ENCODE assay signal across 8 cellular contexts in genomic region chr17:63675607-63676539, GRCh38. TPM values are rescaled to one million over a fixed set of nuclear protein-coding genes. Genes with fewer than 3 reads are reported as not detected.
A peak's percentile ranks its signal among the peaks of the same experiment; 100 is the strongest.
DNase-seq lines count a peak whose midpoint lies in the region; TF ChIP-seq lines count a peak whose summit lies in the region.

No MANE protein-coding gene starts in this region.

- H3K27ac Mint-ChIP-seq in MCF 10A (ENCODE audit: low read depth, unreplicated experiment), result no peak overlapping the region

- 41% methylated on average over 6 of the region's 6 CpGs for WGBS in suprapubic skin

- peaks cover 13% of the 10 kb centered on the region for H3K36me3 ChIP-seq in BE2C
- H3K36me3 ChIP-seq in kidney epithelial cell (ENCODE audit: control insufficient read depth, insufficient read depth, low read length), result no peaks in the 10 kb centered on the region
- H3K36me3 ChIP-seq in suprapubic skin, result peaks cover 20% of the 10 kb centered on the region

- POLR2A ChIA-PET in MCF 10A (lab: Yijun Ruan, JAX), result interaction anchor here (0.7 to 1.8 kb wide), 6 partner anchors 9 to 707 kb away, joined by 3 to 8 read pairs (median 4); partner anchors contain the start of gene MAP3K3

- peak overlapping the region; percentile 37 for H3K4me3 Mint-ChIP-seq in MCF 10A (ENCODE audit: unreplicated experiment)

- no peak for TF ChIP-seq EP300 in suprapubic skin (IDR thresholded peaks at IDR 0.05)

- no peak for TF ChIP-seq POLR2A in suprapubic skin (IDR thresholded peaks at IDR 0.05)

- H3K27me3 Mint-ChIP-seq in MCF 10A (ENCODE audit: insufficient read depth, unreplicated experiment), result no peaks in the 10 kb centered on the region

- peak overlapping the region; percentile 62 for H3K27ac ChIP-seq in suprapubic skin

- no TSS peak for BruUV-seq in MCF 10A (replicated peaks; lab: Mats Ljungman, UMichigan)

- H3K9me3 Mint-ChIP-seq in MCF 10A (ENCODE audit: unreplicated experiment), result no peaks in the 10 kb centered on the region

- H3K27me3 ChIP-seq in BE2C (no peaks in the 10 kb centered on the region), kidney epithelial cell (ENCODE audit: control insufficient read depth, insufficient read depth, low read length) (no peaks in the 10 kb centered on the region), suprapubic skin (no peaks in the 10 kb centered on the region)

- TF ChIP-seq CTCF in BE2C (IDR thresholded peaks at IDR 0.05; ENCODE audit: low read depth, low read length), result no peak
- no peak for TF ChIP-seq CTCF in MCF 10A (IDR thresholded peaks at IDR 0.05; ENCODE audit: unreplicated experiment)
- no peak for TF ChIP-seq CTCF in kidney epithelial cell (IDR thresholded peaks at IDR 0.05; ENCODE audit: insufficient read depth, low read length, poor library complexity, severe bottlenecking)
- no peak for TF ChIP-seq CTCF in suprapubic skin (IDR thresholded peaks at IDR 0.05)

- H3K4me1 ChIP-seq in BE2C (peaks cover 26% of the 10 kb centered on the region), suprapubic skin (peaks cover 34% of the 10 kb centered on the region)

- peak overlapping the region; percentile 39 for H3K4me3 ChIP-seq in BE2C (ENCODE audit: low read depth, low read length)
- H3K4me3 ChIP-seq in kidney epithelial cell (ENCODE audit: low read depth, low read length), result no peak overlapping the region
- peak overlapping the region; percentile 8 for H3K4me3 ChIP-seq in suprapubic skin

- peak; percentile 94 for DNase-seq in BE2C
- peak; percentile 97 for DNase-seq in M059J (ENCODE audit: low read depth)
- DNase-seq in MCF 10A (ENCODE audit: unreplicated experiment), result peak; percentile 89
- peak; percentile 60 for DNase-seq in kidney epithelial cell (ENCODE audit: low read depth)
- peak in 1 of 2 donors; percentile 76 for DNase-seq in suprapubic skin (ENCODE audit: low spot score in 2 of 2)
- DNase-seq in activated CD4-positive, alpha-beta T cell treated with anti-CD3 and anti-CD28 coated beads, Interleukin-2, amount 50 U/mL, for 4 hours, result no peak
- no peak for DNase-seq in RKO (ENCODE audit: low spot score)
- DNase-seq in NCI-H82 (lab: John Stamatoyannopoulos, UW), result no peak

- CTCF ChIA-PET in MCF 10A (lab: Yijun Ruan, JAX), result interaction anchor here (0.5 to 1.5 kb wide), 10 partner anchors 9 to 643 kb away, joined by 3 to 5 read pairs (median 3); no protein-coding TSS in a partner anchor

- no peaks in the 10 kb centered on the region for H3K36me3 Mint-ChIP-seq in MCF 10A (ENCODE audit: insufficient read depth, unreplicated experiment)

- H3K9me3 ChIP-seq in BE2C (no peaks in the 10 kb centered on the region), suprapubic skin (no peaks in the 10 kb centered on the region)

- H3K4me1 Mint-ChIP-seq in MCF 10A (ENCODE audit: insufficient read depth, unreplicated experiment), result peaks cover 18% of the 10 kb centered on the region

- intact Hi-C loops in MCF 10A (cut with micrococcal nuclease), result no loop called here

RNA-seq across cellular contexts. Expression of gene LIMD2, which starts 24.1 kb away (rescaled TPM):
- polyA plus RNA-seq in BE2C (2012; ENCODE audit: insufficient read depth, insufficient read length, low read depth), result 128 TPM
- 4.3 and 6.8 TPM in 2 replicates for total RNA-seq in M059J (2014; rRNA removed; shearing (Covaris generic))
- total RNA-seq in MCF 10A (2022) (0.56 and 0.93 TPM in 2 replicates), kidney epithelial cell (153 and 158 TPM in 2 replicates), suprapubic skin (1 to 10 TPM; 5.0 to 9.4 (median 6.8) TPM)

RNA-seq across cellular contexts. Expression of gene MAP3K3, which starts 53.7 kb away (rescaled TPM):
- polyA plus RNA-seq in BE2C (2012; ENCODE audit: insufficient read depth, insufficient read length, low read depth), result 44.2 TPM
- 15.8 and 24.0 TPM in 2 replicates for total RNA-seq in M059J (2014; rRNA removed; shearing (Covaris generic))
- total RNA-seq in MCF 10A (2022) (12.8 and 13.8 TPM in 2 replicates), kidney epithelial cell (19.8 and 25.1 TPM in 2 replicates), suprapubic skin (10 to 100 TPM; 31.6 to 55.1 (median 44.3) TPM)

Comparison
In these comparisons a context has a peak if more than half of its experiments do, and no peak if none do; other contexts are left out.
1. DNase-seq: peak in BE2C (single experiment), M059J (single experiment), MCF 10A (single experiment) and kidney epithelial cell (single experiment); none in activated CD4-positive, alpha-beta T cell treated with anti-CD3 and anti-CD28 coated beads, Interleukin-2, amount 50 U/mL, for 4 hours (0 of 2), RKO (single experiment) and NCI-H82 (single experiment).
2. RNA of gene LIMD2, which starts 24.1 kb away (total RNA-seq): 153 to 158 TPM in kidney epithelial cell; 5.0 to 9.4 TPM in suprapubic skin, 4.3 to 6.8 TPM in M059J and 0.56 to 0.93 TPM in MCF 10A; every median in the first group is over 10 times any median in the second.